ENCODE assay signal across 8 cellular contexts in genomic region chr15:75843618-75844610, GRCh38. TPM values are rescaled to one million over a fixed set of nuclear protein-coding genes. Genes with fewer than 3 reads are reported as not detected.
DNase-seq lines count a peak whose midpoint lies in the region; ATAC-seq and TF ChIP-seq lines count a peak whose summit lies in the region.

No MANE protein-coding gene starts in this region.

- peak overlapping the region; percentile 49 for H3K27ac Mint-ChIP-seq in Calu3 (ENCODE audit: unreplicated experiment)
- peak overlapping the region; percentile 89 for H3K27ac Mint-ChIP-seq in T-helper 1 cell treated with Interleukin-12 subunit alpha and Interleukin-12 subunit beta and Interleukin-4 antibody, amounts not matched to agents 30 μg/mL and 1 μg/mL, for 36 hours

- peak overlapping the region; percentile 87 for H3K4me2 ChIP-seq in KMS-11

- H3K27me3 ChIP-seq in KMS-11 (ENCODE audit: insufficient read depth, low read depth) (no peaks in the 10 kb centered on the region), right atrium auricular region (no peaks in the 10 kb centered on the region), prostate gland (replicated peaks; ENCODE audit: insufficient read depth) (no peaks in the 10 kb centered on the region)

- H4K20me1 ChIP-seq in KMS-11 (ENCODE audit: insufficient read depth) = 0 out of 2 replicates have a peak, but pooled peaks cover 9% of the 10 kb centered on the region

- H3K4me3 ChIP-seq in KMS-11 (IDR thresholded peaks at IDR 0.05; ENCODE audit: insufficient read depth, low read depth, low read length) = peak overlapping the region; percentile 62
- H3K4me3 ChIP-seq in right atrium auricular region = peak overlapping the region; percentile 87 to 96
- H3K4me3 ChIP-seq in prostate gland = peak overlapping the region; percentile 81 to 82

- intact Hi-C loops in Calu3 (cut with micrococcal nuclease; ENCODE audit: unreplicated experiment) = loop anchor here (5.0 kb wide), 1 partner anchor 58 kb away; the partner anchor contains the start of gene FBXO22
- intact Hi-C loops in prostate gland (cut with DNase I) = loop anchor here (5.0 kb wide), 1 partner anchor 58 kb away; the partner anchor contains the start of gene FBXO22

- TF ChIP-seq CTCF in Calu3 (IDR thresholded peaks at IDR 0.05; ENCODE audit: unreplicated experiment) (no peak), KMS-11 (conservative IDR thresholded peaks at IDR 0.05; ENCODE audit: low read depth, low read length) (no peak), right atrium auricular region (IDR thresholded peaks at IDR 0.05) (no peak), prostate gland (IDR thresholded peaks at IDR 0.05) (no peak)

- DNase-seq in Calu3 (peak; percentile 69), right atrium auricular region (ENCODE audit: low spot score) (peak; percentile 61), prostate gland (ENCODE audit: low spot score) (peak; percentile 47), MV-4-11 (lab: John Stamatoyannopoulos, UW) (no peak)

- BruUV-seq in Calu3 (replicated peaks; lab: Mats Ljungman, UMichigan) = TSS peak; percentile 56

- peak overlapping the region; percentile 89 for H3K4me3 Mint-ChIP-seq in Calu3 (ENCODE audit: low read depth, unreplicated experiment)
- H3K4me3 Mint-ChIP-seq in T-helper 1 cell treated with Interleukin-12 subunit alpha and Interleukin-12 subunit beta and Interleukin-4 antibody, amounts not matched to agents 30 μg/mL and 1 μg/mL, for 36 hours = peak overlapping the region; percentile 91

- peaks cover 29% of the 10 kb centered on the region for H3K36me3 Mint-ChIP-seq in Calu3 (ENCODE audit: insufficient read depth, unreplicated experiment)
- peaks cover 20% of the 10 kb centered on the region for H3K36me3 Mint-ChIP-seq in T-helper 1 cell treated with Interleukin-12 subunit alpha and Interleukin-12 subunit beta and Interleukin-4 antibody, amounts not matched to agents 30 μg/mL and 1 μg/mL, for 36 hours (ENCODE audit: low read depth)

- H3K9ac ChIP-seq in KMS-11 = peak overlapping the region; percentile 97

- H3K79me2 ChIP-seq in KMS-11 (ENCODE audit: insufficient read depth, low read depth) = peaks cover 50% of the 10 kb centered on the region

- H3K9me3 ChIP-seq in right atrium auricular region (no peaks in the 10 kb centered on the region), prostate gland (no peaks in the 10 kb centered on the region)

- peak overlapping the region; percentile 96 for H2AFZ ChIP-seq in KMS-11 (ENCODE audit: low read depth)

- peak; percentile 49 for ATAC-seq in GM21528 (IDR thresholded peaks at IDR 0.05; ENCODE audit: low FRiP score, unreplicated experiment)

- under 1% methylated on average over 57 of the region's 87 CpGs for WGBS in prostate gland

- H3K27me3 Mint-ChIP-seq in Calu3 (ENCODE audit: unreplicated experiment) = peaks cover 8% of the 10 kb centered on the region
- peaks cover 19% of the 10 kb centered on the region for H3K27me3 Mint-ChIP-seq in T-helper 1 cell treated with Interleukin-12 subunit alpha and Interleukin-12 subunit beta and Interleukin-4 antibody, amounts not matched to agents 30 μg/mL and 1 μg/mL, for 36 hours (ENCODE audit: low read depth)

- no peak for TF ChIP-seq POLR2A in prostate gland (IDR thresholded peaks at IDR 0.05)

- peaks cover 17% of the 10 kb centered on the region for H3K4me1 Mint-ChIP-seq in Calu3 (ENCODE audit: low read depth, unreplicated experiment)
- H3K4me1 Mint-ChIP-seq in T-helper 1 cell treated with Interleukin-12 subunit alpha and Interleukin-12 subunit beta and Interleukin-4 antibody, amounts not matched to agents 30 μg/mL and 1 μg/mL, for 36 hours (ENCODE audit: low read depth) = peaks cover 49% of the 10 kb centered on the region

- H3K27ac ChIP-seq in KMS-11 (peak overlapping the region; percentile 79), angular gyrus (ENCODE audit: low read depth, low read length) (peak overlapping the region; percentile 64), right atrium auricular region (peak overlapping the region; percentile 89 to 95), prostate gland (peak overlapping the region; percentile 88 to 89)

- peaks cover 26% of the 10 kb centered on the region for H3K4me1 ChIP-seq in KMS-11 (ENCODE audit: low read depth, poor library complexity, severe bottlenecking)
- peaks cover 0 to 62% of the 10 kb centered on the region in 2 donors for H3K4me1 ChIP-seq in right atrium auricular region
- H3K4me1 ChIP-seq in prostate gland (replicated peaks) = peaks cover 8% of the 10 kb centered on the region

- no peaks in the 10 kb centered on the region for H3K36me3 ChIP-seq in KMS-11 (ENCODE audit: insufficient read depth)
- H3K36me3 ChIP-seq in right atrium auricular region = no peaks in the 10 kb centered on the region
- H3K36me3 ChIP-seq in prostate gland = no peaks in the 10 kb centered on the region

- CTCF ChIA-PET in Calu3 (lab: Charles Lee) = interaction anchor here (1.0 kb wide), 1 partner anchor 218 kb away, joined by 3 read pairs; no protein-coding TSS in a partner anchor

- H3K9me3 Mint-ChIP-seq in Calu3 (ENCODE audit: low read depth, unreplicated experiment) = no peaks in the 10 kb centered on the region
- H3K9me3 Mint-ChIP-seq in T-helper 1 cell treated with Interleukin-12 subunit alpha and Interleukin-12 subunit beta and Interleukin-4 antibody, amounts not matched to agents 30 μg/mL and 1 μg/mL, for 36 hours = no peaks in the 10 kb centered on the region

RNA-seq across cellular contexts. Expression of gene UBE2Q2, which starts 0.7 kb away (rescaled TPM):
- total RNA-seq in Calu3 (2022) = 34.1 and 34.7 TPM in 2 replicates
- 10 to 100 TPM; 19.3 to 30.4 TPM for total RNA-seq in right atrium auricular region
- total RNA-seq in prostate gland = 10 to 100 TPM; 33.1 to 67.5 TPM

RNA-seq across cellular contexts. Expression of gene FBXO22, which starts 59.8 kb away (rescaled TPM):
- total RNA-seq in Calu3 (2022) (49.2 and 49.5 TPM in 2 replicates), right atrium auricular region (10 to 100 TPM in 1 of 2 donors, 1 to 10 TPM in 1; 8.5 to 10.2 TPM), prostate gland (10 to 100 TPM; 10.8 to 34.7 TPM)
